21 cellular contexts compared by ENCODE assay signal in the genomic region with DNA sequence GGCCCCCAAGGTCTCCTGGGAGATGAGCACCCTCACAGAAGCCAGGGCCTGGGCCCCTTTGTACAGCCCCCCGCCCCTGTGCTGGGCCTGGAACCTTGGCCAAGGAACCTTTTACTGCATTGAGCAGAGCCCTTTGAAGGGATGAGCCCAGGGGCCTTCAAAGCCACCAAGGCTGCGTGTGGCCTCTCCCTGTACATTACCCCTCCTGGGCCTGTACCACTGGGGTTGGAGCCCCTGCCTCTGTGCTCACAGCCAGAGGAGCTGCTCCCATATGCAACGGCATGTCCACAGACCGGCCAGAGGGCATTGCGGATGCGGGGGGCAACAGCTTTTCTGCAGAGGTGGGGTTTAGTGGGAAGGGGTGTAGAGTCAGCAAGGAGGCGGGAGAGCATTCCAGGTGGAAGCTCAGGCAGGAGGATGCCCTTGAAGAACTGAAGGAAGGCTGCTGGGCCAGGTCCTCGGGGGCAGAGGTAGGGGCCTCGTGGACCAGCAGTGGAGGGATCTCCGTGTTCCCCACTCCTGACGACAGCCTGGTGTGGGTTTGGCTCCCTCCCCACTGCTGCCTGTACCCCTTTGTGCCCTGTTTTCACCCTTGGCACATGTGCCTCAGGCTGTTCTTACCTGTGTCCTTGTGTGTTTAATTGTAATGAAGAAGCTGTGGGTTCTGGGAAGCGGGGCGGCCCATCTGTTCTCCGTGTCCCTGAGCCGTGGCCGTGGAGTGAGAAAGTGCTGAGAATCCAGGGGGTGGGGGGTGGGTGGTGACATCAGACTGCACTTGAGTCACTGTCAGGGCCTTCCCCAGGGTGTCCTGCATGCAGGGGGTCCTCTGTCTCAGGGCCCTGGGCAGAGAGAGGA. TPM values are rescaled to one million over a fixed set of nuclear protein-coding genes. Genes with fewer than 3 reads are reported as not detected.
"Had no signal": no experiment of that assay in that cellular context is flagged by ENCODE, and none has a peak within 500 bp of the region (broad histone marks: within the 10 kb centered on the region; RNA-seq: fewer than 3 reads in every experiment).

No MANE protein-coding gene starts in this region.

- H3K27ac Mint-ChIP-seq: activated B cell treated with CpG ODN at 0.5 μM for 24 hours; activated CD4-positive, alpha-beta T cell treated with anti-CD3 and anti-CD28 coated beads for 36 hours; activated T-helper 2 cell treated with anti-CD3 and anti-CD28 coated beads, Interferon-gamma antibody, Interleukin-2, Interleukin-4, amounts not matched to agents 10 μg/mL and 5 μg/mL and 100 μg/mL, durations not matched to agents 14 hours and 24 hours and 36 hours; naive B cell had no signal

- H3K27ac ChIP-seq: colonic mucosa, dorsolateral prefrontal cortex, heart right ventricle, lower lobe of right lung, ovary, psoas muscle, upper lobe of left lung had no signal

- H3K27me3 ChIP-seq: colonic mucosa, ovary, upper lobe of left lung had no signal

- H3K4me3 ChIP-seq: colonic mucosa, dorsolateral prefrontal cortex, heart right ventricle, lower lobe of right lung, ovary, psoas muscle, upper lobe of left lung had no signal

- H3K36me3 Mint-ChIP-seq: naive B cell had no signal

- H3K4me1 Mint-ChIP-seq: activated B cell treated with CpG ODN at 0.5 μM for 24 hours; activated CD4-positive, alpha-beta T cell treated with anti-CD3 and anti-CD28 coated beads for 36 hours; naive B cell had no signal

- H3K4me1 ChIP-seq: colonic mucosa, heart right ventricle, lower lobe of right lung, psoas muscle, upper lobe of left lung had no signal

- H3K27me3 Mint-ChIP-seq: activated B cell treated with CpG ODN at 0.5 μM for 24 hours; activated CD4-positive, alpha-beta T cell treated with anti-CD3 and anti-CD28 coated beads for 36 hours had no signal

- H3K4me3 Mint-ChIP-seq: activated B cell treated with CpG ODN at 0.5 μM for 24 hours; activated CD4-positive, alpha-beta T cell treated with anti-CD3 and anti-CD28 coated beads for 36 hours; activated T-cell treated with anti-CD3 and anti-CD28 coated beads, Interleukin-2, amount 50 U/mL, for 4 hours had no signal

- H3K9me3 ChIP-seq: colonic mucosa, heart right ventricle, lower lobe of right lung, ovary, psoas muscle, upper lobe of left lung had no signal

- H3K9me3 Mint-ChIP-seq: activated B cell treated with CpG ODN at 0.5 μM for 24 hours; activated T-cell treated with anti-CD3 and anti-CD28 coated beads, Interleukin-2, amount 50 U/mL, for 4 hours; activated T-helper 2 cell treated with anti-CD3 and anti-CD28 coated beads, Interferon-gamma antibody, Interleukin-2, Interleukin-4, amounts not matched to agents 10 μg/mL and 5 μg/mL and 100 μg/mL, durations not matched to agents 14 hours and 24 hours and 36 hours; naive B cell had no signal

- DNase-seq: activated B cell treated with CpG ODN at 0.5 μM for 24 hours; activated CD4-positive, alpha-beta T cell treated with anti-CD3 and anti-CD28 coated beads for 36 hours; activated CD4-positive, alpha-beta T cell treated with anti-CD3 and anti-CD28 coated beads, Interleukin-2, amount 50 U/mL, for 48 hours; activated CD8-positive, alpha-beta memory T cell treated with anti-CD3 and anti-CD28 coated beads, Interleukin-2, amount 50 U/mL, for 48 hours; activated naive CD4-positive, alpha-beta T cell; activated T-cell treated with anti-CD3 and anti-CD28 coated beads, Interleukin-2, amount 50 U/mL, for 4 hours; amygdala; colonic mucosa; dorsolateral prefrontal cortex; heart right ventricle; lower lobe of right lung; mesendoderm; naive B cell; psoas muscle; stimulated activated CD4-positive, alpha-beta T cell treated with anti-CD3 and anti-CD28 coated beads, Interleukin-4, amount 100 ng/mL, for 4 hours; stimulated activated naive CD8-positive, alpha-beta T cell treated with anti-CD3 and anti-CD28 coated beads, Interleukin-15, Interleukin-2, amounts not matched to agents 100 U/mL and 50 U/mL, for 24 hours; T-helper 9 cell; upper lobe of left lung had no signal

- H3K36me3 ChIP-seq: colonic mucosa, heart right ventricle, lower lobe of right lung, ovary, upper lobe of left lung had no signal

- ATAC-seq: activated CD4-positive, alpha-beta T cell treated with anti-CD3 and anti-CD28 coated beads for 36 hours; activated T-cell treated with anti-CD3 and anti-CD28 coated beads, Interleukin-2, amount 50 U/mL, for 4 hours; heart right ventricle; lower lobe of right lung; psoas muscle; right cardiac atrium; stimulated activated naive CD8-positive, alpha-beta T cell treated with anti-CD3 and anti-CD28 coated beads, Interleukin-15, Interleukin-2, amounts not matched to agents 100 U/mL and 50 U/mL, for 24 hours had no signal

RNA-seq across cellular contexts. Expression of a gene that starts 46.9 kb away (rescaled TPM):
- polyA plus RNA-seq: psoas muscle had no signal
